In the genomic region with DNA sequence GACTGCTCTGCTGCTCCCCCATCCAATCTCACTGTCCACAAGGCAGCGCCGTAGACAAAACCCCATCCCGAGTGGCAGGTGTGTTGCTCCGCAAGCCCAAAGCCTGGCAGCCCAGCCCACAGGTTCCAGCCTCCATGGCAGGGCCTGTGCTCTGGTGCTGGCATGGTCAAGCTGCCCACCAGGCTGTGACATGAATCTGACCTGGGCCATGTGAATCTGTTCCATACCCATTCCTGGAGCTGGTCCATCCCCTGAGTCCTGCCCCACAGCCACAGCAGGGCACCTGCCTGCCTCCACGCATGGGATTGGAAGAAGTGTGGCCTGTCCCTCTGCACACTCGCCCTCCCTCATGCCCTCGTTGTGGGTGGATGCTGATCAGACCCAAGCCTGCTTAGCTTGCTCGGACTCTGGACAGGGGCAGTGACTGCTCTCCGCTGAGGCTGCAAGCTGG, we compare ENCODE assay signal across 16 cellular contexts.
A peak's percentile ranks its signal among the peaks of the same experiment; 100 is the strongest.
DNase-seq lines count a peak whose midpoint lies in the region; ATAC-seq and TF ChIP-seq lines count a peak whose summit lies in the region.
"Had no signal": no experiment of that assay in that cellular context is flagged by ENCODE, and none has a peak within 500 bp of the region (broad histone marks: within the 10 kb centered on the region; RNA-seq: fewer than 3 reads in every experiment).

No MANE protein-coding gene starts in this region.

- no peak overlapping the region for H3K9ac ChIP-seq in IMR-90 (ENCODE audit: low read depth, low read length)

- H3K18ac ChIP-seq in IMR-90 (ENCODE audit: low read depth, low read length), result no peak overlapping the region

- no peak overlapping the region for H3K23ac ChIP-seq in IMR-90 (ENCODE audit: low read depth, low read length)

- no peak overlapping the region for H3K27ac ChIP-seq in IMR-90 (ENCODE audit: insufficient read depth, low read length)
- H3K27ac ChIP-seq in sigmoid colon, result no peak overlapping the region
- H3K27ac ChIP-seq: SJSA1 had no signal

- H4K91ac ChIP-seq in IMR-90 (ENCODE audit: insufficient read depth, low read depth, low read length), result no peak overlapping the region

- H2AK9ac ChIP-seq in IMR-90 (replicated peaks; ENCODE audit: low read depth, low read length, poor library complexity), result no peak overlapping the region

- H3K79me1 ChIP-seq in IMR-90 (ENCODE audit: low read depth in 1 of 2, low read length in 2 of 2), result no peaks in the 10 kb centered on the region

- H3K27me3 ChIP-seq in H7 (ENCODE audit: control insufficient read depth, insufficient read depth, low read length) (no peaks in the 10 kb centered on the region), IMR-90 (ENCODE audit: control insufficient read depth, insufficient read depth, low read length) (peaks cover 28% of the 10 kb centered on the region), sigmoid colon (no peaks in the 10 kb centered on the region)

- no peak overlapping the region for H3K56ac ChIP-seq in IMR-90 (ENCODE audit: extremely low read depth, insufficient read depth, low read length)

- WGBS in IMR-90 (ENCODE audit: extremely low coverage in 2 of 2, insufficient read length in 1 of 2), 2 experiments, result 95% methylated on average over 4 of the region's 9 CpGs; no CpG with 5 or more reads in 1 of the 2 experiments
- WGBS in sigmoid colon, 2 donors, result 86 to 93% methylated on average over 9 of the region's 9 CpGs

- no peak for ATAC-seq in IMR-90 (ENCODE audit: low read depth)
- no peak for ATAC-seq in GM19324 (IDR thresholded peaks at IDR 0.05; ENCODE audit: low FRiP score, unreplicated experiment)
- ATAC-seq in GM18517 (IDR thresholded peaks at IDR 0.05; ENCODE audit: unreplicated experiment), result no peak
- ATAC-seq: PC-3 had no signal

- no peak overlapping the region for H2BK120ac ChIP-seq in IMR-90 (ENCODE audit: low read depth, low read length)

- no peak overlapping the region for H3K14ac ChIP-seq in IMR-90 (replicated peaks; ENCODE audit: low read depth, low read length)

- dilution Hi-C loops in IMR-90 (cut with HindIII; ENCODE audit: low sequenced_read_pairs, unreplicated experiment), result no loop called here

- TF ChIP-seq POLR2A in IMR-90 (IDR thresholded peaks at IDR 0.05; ENCODE audit: low read depth, low read length) (no peak), sigmoid colon (IDR thresholded peaks at IDR 0.05) (no peak)

- no peak overlapping the region for H4K5ac ChIP-seq in IMR-90 (ENCODE audit: low read depth, low read length)

- no peak overlapping the region for H2BK5ac ChIP-seq in IMR-90 (ENCODE audit: low read depth, low read length, poor library complexity, severe bottlenecking)

- peak overlapping the region; percentile 29 for H2AFZ ChIP-seq in IMR-90 (replicated peaks; ENCODE audit: low read length, poor library complexity)

- DNase-seq in H7 (peak; percentile 35), IMR-90 (no peak), mesenteric fat pad (ENCODE audit: low spot score) (peak; percentile 85), sigmoid colon (peak; percentile 60), activated T-cell treated with anti-CD3 and anti-CD28 coated beads for 4 hours (no peak)
- DNase-seq: CD4-positive, CD25-positive, alpha-beta regulatory T cell; HCEC 1CT; KBM-7; NCI-H1436; NCI-H2081; NCI-H510A; NCI-H774; PC-3 had no signal

- TF ChIP-seq CTCF in IMR-90 (conservative IDR thresholded peaks at IDR 0.05; ENCODE audit: low read depth, low read length) (no peak), sigmoid colon (IDR thresholded peaks at IDR 0.05) (no peak)

- H3K4me3 ChIP-seq in H7 (ENCODE audit: insufficient read depth, low read depth, low read length) (no peak overlapping the region), IMR-90 (ENCODE audit: insufficient read depth, low read depth, low read length) (no peak overlapping the region), sigmoid colon (no peak overlapping the region)
- H3K4me3 ChIP-seq: SJSA1 had no signal

- no peak overlapping the region; the same call in 1 of the 2 replicates for H2AK5ac ChIP-seq in IMR-90 (ENCODE audit: low read depth, low read length)

- no TSS peak for BruUV-seq in IMR-90 (replicated peaks; lab: Mats Ljungman, UMichigan)

- no peak for TF ChIP-seq EP300 in sigmoid colon (IDR thresholded peaks at IDR 0.05)

- H3K4me1 ChIP-seq in IMR-90 (ENCODE audit: control insufficient read depth, insufficient read depth, low read length), result no peaks in the 10 kb centered on the region
- no peaks in the 10 kb centered on the region for H3K4me1 ChIP-seq in sigmoid colon
- H3K4me1 ChIP-seq: SJSA1 had no signal

- H3K9me3 ChIP-seq in IMR-90 (ENCODE audit: control insufficient read depth, insufficient read depth, low read length), result no peaks in the 10 kb centered on the region
- no peaks in the 10 kb centered on the region for H3K9me3 ChIP-seq in sigmoid colon
- H3K9me3 ChIP-seq: SJSA1 had no signal

- intact Hi-C loops in IMR-90 (cut with micrococcal nuclease), result no loop called here
- intact Hi-C loops in sigmoid colon (cut with DNase I), result no loop called here

- CTCF ChIA-PET in IMR-90 (lab: Yijun Ruan, JAX), result no interaction called here

- H2BK20ac ChIP-seq in IMR-90 (ENCODE audit: low read depth, low read length), result no peak overlapping the region

- H4K8ac ChIP-seq in IMR-90 (ENCODE audit: low read depth in 2 of 2, low read length in 2 of 2), result no peak overlapping the region

- no peak overlapping the region for H2BK15ac ChIP-seq in IMR-90 (ENCODE audit: low read depth, low read length)

- no peak overlapping the region for H3K4ac ChIP-seq in IMR-90 (ENCODE audit: low read depth, low read length)

- in situ Hi-C loops in IMR-90 (cut with MboI; ENCODE audit: low sequenced_read_pairs), result no loop called here

- H3K9me1 ChIP-seq in IMR-90 (ENCODE audit: insufficient read depth, low read length), result no peaks in the 10 kb centered on the region

- H3K36me3 ChIP-seq in H7 (replicated peaks; ENCODE audit: control insufficient read depth, insufficient read depth, low read length), result no peaks in the 10 kb centered on the region
- no peaks in the 10 kb centered on the region for H3K36me3 ChIP-seq in IMR-90 (ENCODE audit: control insufficient read depth, insufficient read depth, low read length)
- H3K36me3 ChIP-seq in sigmoid colon, result no peaks in the 10 kb centered on the region
- H3K36me3 ChIP-seq: SJSA1 had no signal

- POLR2A ChIA-PET in IMR-90 (lab: Charles Lee; ENCODE audit: unreplicated experiment), result no interaction called here

- no peak for TF ChIP-seq RAD21 in IMR-90 (IDR thresholded peaks at IDR 0.05; ENCODE audit: low read length)

- no peaks in the 10 kb centered on the region for H4K20me1 ChIP-seq in IMR-90 (ENCODE audit: insufficient read depth, low read length)

- no peak overlapping the region for H3K4me2 ChIP-seq in IMR-90 (ENCODE audit: low read depth, low read length)

TF ChIP-seq in IMR-90, 13 proteins besides CTCF, POLR2A, EP300 and RAD21:
- TF ChIP-seq NFE2L2 (IDR thresholded peaks at IDR 0.05; ENCODE audit: low read depth, low read length) (no peak), RFX5 (IDR thresholded peaks at IDR 0.05; ENCODE audit: low read depth, low read length) (no peak), RCOR1 (IDR thresholded peaks at IDR 0.05; ENCODE audit: insufficient replicate concordance, low read length) (no peak), MXI1 (IDR thresholded peaks at IDR 0.05; ENCODE audit: borderline replicate concordance, low read depth, low read length) (no peak), MAFK (IDR thresholded peaks at IDR 0.05; ENCODE audit: low read depth, low read length) (no peak), FOS (IDR thresholded peaks at IDR 0.05; ENCODE audit: low read depth, low read length) (no peak), CEBPB (IDR thresholded peaks at IDR 0.05; ENCODE audit: low read depth, low read length) (no peak), SMC3 (IDR thresholded peaks at IDR 0.05; ENCODE audit: low read depth, low read length) (no peak), MAZ (IDR thresholded peaks at IDR 0.05; ENCODE audit: borderline replicate concordance, low read depth, low read length) (no peak), CHD1 (IDR thresholded peaks at IDR 0.05; ENCODE audit: low read depth, low read length) (no peak), BHLHE40 (IDR thresholded peaks at IDR 0.05; ENCODE audit: low read depth, low read length) (no peak)
- TF ChIP-seq, protein P1, sequence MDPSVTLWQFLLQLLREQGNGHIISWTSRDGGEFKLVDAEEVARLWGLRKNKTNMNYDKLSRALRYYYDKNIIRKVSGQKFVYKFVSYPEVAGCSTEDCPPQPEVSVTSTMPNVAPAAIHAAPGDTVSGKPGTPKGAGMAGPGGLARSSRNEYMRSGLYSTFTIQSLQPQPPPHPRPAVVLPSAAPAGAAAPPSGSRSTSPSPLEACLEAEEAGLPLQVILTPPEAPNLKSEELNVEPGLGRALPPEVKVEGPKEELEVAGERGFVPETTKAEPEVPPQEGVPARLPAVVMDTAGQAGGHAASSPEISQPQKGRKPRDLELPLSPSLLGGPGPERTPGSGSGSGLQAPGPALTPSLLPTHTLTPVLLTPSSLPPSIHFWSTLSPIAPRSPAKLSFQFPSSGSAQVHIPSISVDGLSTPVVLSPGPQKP (IDR thresholded peaks at IDR 0.05; ENCODE audit: borderline replicate concordance, low read depth, low read length), result no peak
- TF ChIP-seq, protein P2, sequence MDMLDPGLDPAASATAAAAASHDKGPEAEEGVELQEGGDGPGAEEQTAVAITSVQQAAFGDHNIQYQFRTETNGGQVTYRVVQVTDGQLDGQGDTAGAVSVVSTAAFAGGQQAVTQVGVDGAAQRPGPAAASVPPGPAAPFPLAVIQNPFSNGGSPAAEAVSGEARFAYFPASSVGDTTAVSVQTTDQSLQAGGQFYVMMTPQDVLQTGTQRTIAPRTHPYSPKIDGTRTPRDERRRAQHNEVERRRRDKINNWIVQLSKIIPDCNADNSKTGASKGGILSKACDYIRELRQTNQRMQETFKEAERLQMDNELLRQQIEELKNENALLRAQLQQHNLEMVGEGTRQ (IDR thresholded peaks at IDR 0.05; ENCODE audit: low read depth, low read length), result no peak
TF ChIP-seq in IMR-90: peak in this region for 0.

Comparison
In these comparisons a context has a peak if more than half of its experiments do, and no peak if none do; other contexts are left out.
1. DNase-seq: peak in H7 (single experiment), mesenteric fat pad (single experiment) and sigmoid colon (single experiment); none in IMR-90 (single experiment) and activated T-cell treated with anti-CD3 and anti-CD28 coated beads for 4 hours (single experiment).